8 cellular contexts compared by ENCODE assay signal in the genomic region with DNA sequence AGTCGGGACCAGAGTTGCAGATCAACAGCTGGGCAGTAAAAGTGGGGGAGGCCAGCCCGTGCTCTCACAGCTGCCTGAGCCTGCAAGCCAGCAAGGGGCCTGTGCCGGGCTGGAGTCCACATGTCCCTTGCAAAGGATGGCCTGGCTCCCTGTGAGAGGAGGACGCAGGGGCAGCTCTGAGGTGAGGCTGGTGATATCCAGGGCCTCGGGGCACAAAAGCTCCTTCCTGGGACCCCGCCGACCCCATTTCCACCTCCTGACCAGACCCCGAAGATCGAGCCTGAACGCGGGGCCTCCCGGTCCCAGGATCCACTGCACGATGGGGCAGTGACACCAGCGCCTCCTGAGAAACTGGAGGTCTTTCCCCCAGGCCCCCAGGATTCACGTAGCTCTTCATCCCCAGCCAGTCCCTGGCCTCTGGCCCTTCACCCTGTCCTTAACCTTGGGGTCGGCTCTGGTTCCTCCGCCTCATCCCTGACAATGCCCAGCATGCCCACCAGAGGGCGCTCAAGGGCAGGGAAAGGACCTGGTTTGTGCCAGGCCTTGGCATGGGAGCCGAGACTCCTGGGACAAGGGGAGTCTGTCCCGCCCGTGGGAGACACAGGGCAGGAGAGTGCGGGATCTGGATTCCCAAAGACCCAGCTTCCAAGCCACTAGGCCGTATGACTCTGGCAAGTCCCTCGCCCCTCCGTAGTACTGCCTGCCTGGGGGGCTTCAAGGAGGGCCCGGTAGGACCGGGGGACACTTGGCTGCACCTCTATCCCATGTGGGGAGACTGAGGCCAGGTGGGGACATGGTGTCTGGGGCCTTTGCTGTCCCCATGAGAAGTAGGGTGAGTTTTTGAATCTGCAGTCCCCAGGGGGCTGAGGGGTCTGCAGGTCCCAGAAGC. TPM values are rescaled to one million over a fixed set of nuclear protein-coding genes. Genes with fewer than 3 reads are reported as not detected.
DNase-seq lines count a peak whose midpoint lies in the region; ATAC-seq, FAIRE-seq and TF ChIP-seq lines count a peak whose summit lies in the region.

No MANE protein-coding gene starts in this region.

- WGBS in pancreas, 2 donors, result 31 to 32% methylated on average over 27 of the region's 27 CpGs

- H3K9me3 ChIP-seq in pancreas, result no peaks in the 10 kb centered on the region

- H3K27ac Mint-ChIP-seq in type B pancreatic cell, result no peak overlapping the region

- H3K4me1 ChIP-seq in pancreas, result peaks cover 0 to 5% (median 0%) of the 10 kb centered on the region in 3 donors

- no peak for FAIRE-seq in pancreas (lab: Jason Lieb, UNC)

- peaks cover 7% of the 10 kb centered on the region for H3K4me1 Mint-ChIP-seq in type B pancreatic cell (ENCODE audit: unreplicated experiment)

- no peaks in the 10 kb centered on the region for H3K36me3 ChIP-seq in pancreas

- intact Hi-C loops in pancreas (cut with DNase I), result loop anchor here in 2 of 3 donors (2.0 to 10.0 kb wide), 3 partner anchors 320 to 540 kb away; partner anchors contain the start of gene CELSR1 (in 1 of the 2)

- no peaks in the 10 kb centered on the region for H3K27me3 ChIP-seq in pancreas

- H3K9me3 Mint-ChIP-seq in type B pancreatic cell, result no peaks in the 10 kb centered on the region

- H3K27ac ChIP-seq in pancreas, result no peak overlapping the region

- H3K36me3 Mint-ChIP-seq in type B pancreatic cell, result no peaks in the 10 kb centered on the region

- H3K4me3 ChIP-seq in foreskin fibroblast (ENCODE audit: low read depth in 1 of 2, low read length in 2 of 2) (no peak overlapping the region), pancreas (no peak overlapping the region)

- DNase-seq in AG20443 (ENCODE audit: low spot score), result peak; percentile 83
- peak; percentile 65 for DNase-seq in GOT3 (lab: John Stamatoyannopoulos, UW)
- DNase-seq in RPMI8226, result peak; percentile 67
- DNase-seq in activated T-helper 1 cell treated with anti-CD3 and anti-CD28 coated beads, Interleukin-2, amount 50 U/mL, for 16 hours (ENCODE audit: low read depth in 1 of 2, low spot score in 1 of 2), result peak; percentile 64 to 81
- DNase-seq in foreskin fibroblast, result peak; percentile 51 to 84
- DNase-seq in pancreas, result peak; percentile 67 to 99 (median 90)
- peak; percentile 91 for DNase-seq in type B pancreatic cell (ENCODE audit: extremely low spot score, unreplicated experiment)

- TF ChIP-seq CTCF in foreskin fibroblast (IDR thresholded peaks at IDR 0.05; ENCODE audit: low read depth, low read length) (peak; percentile 94), pancreas (IDR thresholded peaks at IDR 0.05) (peak; percentile 96 to 99 (median 98)), type B pancreatic cell (conservative IDR thresholded peaks at IDR 0.05) (peak; percentile 99)

- peak; percentile 76 to 81 (median 76) for ATAC-seq in pancreas
- ATAC-seq in GM21360 (IDR thresholded peaks at IDR 0.05; ENCODE audit: unreplicated experiment), result no peak

- H3K27me3 Mint-ChIP-seq in type B pancreatic cell, result peaks cover 7% of the 10 kb centered on the region

- no peak overlapping the region for H3K4me3 Mint-ChIP-seq in type B pancreatic cell

RNA-seq across cellular contexts. Expression of gene WNT7B, which starts 17.8 kb away (rescaled TPM):
- 1 to 10 TPM in 1 of 6 donors, under 1 TPM in 5; 0.16 to 1.3 (median 0.62) TPM for total RNA-seq in pancreas
- under 1 TPM; 0.66 to 0.95 TPM for polyA plus RNA-seq in pancreas
- 14.8 and 16.4 TPM in 2 replicates for total RNA-seq in type B pancreatic cell (ENCODE audit: low replicate concordance)
